8 cellular contexts compared by ENCODE assay signal in the genomic region with DNA sequence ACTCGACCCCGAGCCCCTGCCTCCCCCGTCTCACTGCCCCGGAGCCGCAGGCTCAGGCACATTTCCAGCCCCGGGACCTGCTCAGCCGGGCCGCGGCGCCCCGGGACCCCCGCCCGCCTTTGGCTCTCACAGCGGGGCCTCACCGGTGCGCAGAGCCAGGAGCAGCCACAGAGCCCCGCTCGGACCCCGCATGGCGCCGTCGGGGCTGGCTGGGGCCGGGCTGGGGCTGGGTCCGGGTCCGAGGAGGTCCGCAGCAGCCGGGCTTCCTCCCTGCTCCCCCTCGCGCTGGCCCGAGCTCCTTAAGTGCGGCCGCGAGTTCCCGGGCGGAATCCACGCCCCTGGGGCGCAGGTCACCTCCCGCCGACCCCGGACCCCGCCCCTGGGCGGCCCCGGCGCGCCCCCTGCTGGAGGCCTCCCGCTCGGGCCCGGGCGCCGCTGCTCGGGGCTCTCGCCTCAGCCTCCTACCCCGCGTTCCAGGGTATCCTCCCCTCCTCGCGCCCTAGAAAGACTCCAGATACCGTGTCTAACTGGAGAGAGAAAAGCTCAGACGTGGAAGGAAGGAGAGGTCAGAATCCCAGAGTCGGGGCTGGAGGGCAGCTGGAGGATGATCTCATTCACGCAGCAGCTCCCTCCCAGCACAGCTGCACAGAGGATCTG. TPM values are rescaled to one million over a fixed set of nuclear protein-coding genes. Genes with fewer than 3 reads are reported as not detected.
DNase-seq lines count a peak whose midpoint lies in the region; ATAC-seq and TF ChIP-seq lines count a peak whose summit lies in the region.

Gene MELTF (minus strand): TSS at position 307 of the 657 bp plus-strand sequence. CDS start 115 bp downstream, at position 192.

- ATAC-seq in GM21526 (IDR thresholded peaks at IDR 0.05; ENCODE audit: low FRiP score, unreplicated experiment) = peak; percentile 63
- peak; percentile 86 to 92 (median 88) for ATAC-seq in T-cell (replicated peaks in 1 of 4)

- H3K9me3 ChIP-seq in adrenal gland (replicated peaks in 1 of 3) (no peaks in the 10 kb centered on the region), iPS DF 6.9 (ENCODE audit: control insufficient read depth, insufficient read depth, low read length) (no peaks in the 10 kb centered on the region)

- CTCF ChIA-PET in T-cell (lab: Charles Lee) = interaction anchor here (0.6 to 1.9 kb wide), 5 partner anchors 9 to 31 kb away, joined by 3 to 4 read pairs (median 4); no protein-coding TSS in a partner anchor

- H3K4me3 ChIP-seq in adrenal gland (peak within 1 kb of the TSS in 1 of 4 donors; percentile 56), iPS DF 6.9 (ENCODE audit: low read length) (peak within 1 kb of the TSS; percentile 43; the same call in 1 of the 2 replicates)

- H3K4me1 ChIP-seq in adrenal gland (replicated peaks in 1 of 2) (peaks cover 0 to 25% of the 10 kb centered on the region in 2 donors), iPS DF 6.9 (ENCODE audit: control insufficient read depth, insufficient read depth, low read length) (0 out of 2 replicates have a peak, but pooled peaks cover 1% of the 10 kb centered on the region)

- peak within 1 kb of the TSS; percentile 71 to 74 (median 73) for H3K4me3 Mint-ChIP-seq in T-cell

- H3K27ac ChIP-seq in adrenal gland = peak within 1 kb of the TSS in 1 of 5 donors; percentile 70
- H3K27ac ChIP-seq in iPS DF 6.9 (ENCODE audit: low read length) = no peak within 1 kb of the TSS

- H3K9me3 Mint-ChIP-seq in T-cell = no peaks in the 10 kb centered on the region

- H3K27ac Mint-ChIP-seq in T-cell = no peak within 1 kb of the TSS

- H3K27me3 Mint-ChIP-seq in T-cell = no peaks in the 10 kb centered on the region

- TF ChIP-seq POLR2A in adrenal gland (IDR thresholded peaks at IDR 0.05) = no peak

- H3K27me3 ChIP-seq in adrenal gland (peaks cover 26% of the 10 kb centered on the region), iPS DF 6.9 (ENCODE audit: control insufficient read depth, insufficient read depth, low read length) (no peaks in the 10 kb centered on the region; the same call in 1 of the 2 replicates)

- H3K36me3 ChIP-seq in adrenal gland (replicated peaks in 1 of 2) = no peaks in the 10 kb centered on the region
- H3K36me3 ChIP-seq in iPS DF 6.9 (ENCODE audit: control insufficient read depth, insufficient read depth, low read length) = no peaks in the 10 kb centered on the region

- TF ChIP-seq CTCF in adrenal gland (IDR thresholded peaks at IDR 0.05) = peak in 4 of 6 experiments; percentile 33 to 67 (median 55)

- in situ Hi-C loops in KBM-7 (cut with MboI; ENCODE audit: low pct_unique_long_range_greater_than_20kb, low sequenced_read_pairs) = no loop called here

- H3K4me1 Mint-ChIP-seq in T-cell = peaks cover under 1 to 13% (median 4%) of the 10 kb centered on the region in 3 donors

- POLR2A ChIA-PET in T-cell (lab: Charles Lee) = no interaction called here

- intact Hi-C loops in adrenal gland (cut with DNase I) = no loop called here

- no peaks in the 10 kb centered on the region for H3K36me3 Mint-ChIP-seq in T-cell

- 0 to 6% (median 2%) methylated on average over 8 to 60 of the region's 60 CpGs for WGBS in adrenal gland, 4 donors
- no CpG with 5 or more reads among the region's 60 CpGs for WGBS in iPS DF 6.9 (ENCODE audit: insufficient coverage, insufficient read length)

- DNase-seq in EL = peak; percentile 74
- DNase-seq in KBM-7 = peak; percentile 65
- peak in 33 of 34 experiments; percentile 24 to 76 (median 58) for DNase-seq in T-cell
- peak in 3 of 7 donors; percentile 35 to 58 (median 44) for DNase-seq in adrenal gland
- DNase-seq in iPS DF 6.9 (ENCODE audit: low read depth, low spot score) = no peak
- peak; percentile 27 to 66 for DNase-seq in stimulated activated CD4-positive, alpha-beta T cell treated with anti-CD3 and anti-CD28 coated beads, Interleukin-12 subunit alpha, Interleukin-12 subunit beta, amount 100 ng/mL, for 24 hours (ENCODE audit: low read depth in 2 of 2)
- DNase-seq in NK-92 treated with Interleukin-12 subunit alpha and Interleukin-12 subunit beta, amount 100 ng/mL, for 24 hours (lab: John Stamatoyannopoulos, UW) = no peak

RNA-seq across cellular contexts. Expression of gene MELTF, which starts in this region (rescaled TPM):
- 1 to 10 TPM; 1.2 to 2.6 (median 1.6) TPM for total RNA-seq in T-cell
- total RNA-seq in adrenal gland = 10 to 100 TPM in 1 of 8 donors, 1 to 10 TPM in 4, under 1 TPM in 2, not detected in 1; 0.47 to 11.3 (median 1.4) TPM
- 1 to 10 TPM in 2 of 3 donors, under 1 TPM in 1; 0.84 to 3.6 (median 2.1) TPM for polyA plus RNA-seq in adrenal gland

Comparison
In these comparisons a context has a peak if more than half of its experiments do, and no peak if none do; other contexts are left out.
1. DNase-seq: peak in EL (single experiment), KBM-7 (single experiment), T-cell (33 of 34) and stimulated activated CD4-positive, alpha-beta T cell treated with anti-CD3 and anti-CD28 coated beads, Interleukin-12 subunit alpha, Interleukin-12 subunit beta, amount 100 ng/mL, for 24 hours (2 of 2); none in iPS DF 6.9 (single experiment) and NK-92 treated with Interleukin-12 subunit alpha and Interleukin-12 subunit beta, amount 100 ng/mL, for 24 hours (single experiment).